In genomic region chr13:45541806-45542205, GRCh38 we compare ENCODE assay signal across 20 cellular contexts.
DNase-seq lines count a peak whose midpoint lies in the region; ATAC-seq and TF ChIP-seq lines count a peak whose summit lies in the region.
"Had no signal": no experiment of that assay in that cellular context is flagged by ENCODE, and none has a peak within 500 bp of the region (broad histone marks: within the 10 kb centered on the region; RNA-seq: fewer than 3 reads in every experiment).

No MANE protein-coding gene starts in this region.

- no peak overlapping the region for H3K9ac ChIP-seq in neuronal stem cell (ENCODE audit: low read depth, low read length, poor library complexity)
- H3K9ac ChIP-seq: BLaER1 treated with 17β-estradiol and CSF1 and Interleukin-3, amounts not matched to agents 10 nM and 100 nM had no signal

- DNase-seq in DMS 273 (lab: John Stamatoyannopoulos, UW; ENCODE audit: unreplicated experiment) (peak; percentile 52), DMS 273 treated with DMSO at 0.1 percent for 48 hours (lab: John Stamatoyannopoulos, UW) (no peak), cardiac septum (ENCODE audit: low spot score) (peak; percentile 70), heart right ventricle (no peak), neuronal stem cell (ENCODE audit: low spot score) (no peak), C1 segment of cervical spinal cord (lab: John Stamatoyannopoulos, UW) (no peak)
- DNase-seq: AML-193; Calu3; CD4-positive, alpha-beta memory T cell; COR-L47; DMS79; EL; GDM1; GOT3; H9 had no signal

- no peak overlapping the region for H3K4ac ChIP-seq in neuronal stem cell (ENCODE audit: low read length)

- H3K4me1 ChIP-seq in heart right ventricle, result no peaks in the 10 kb centered on the region
- H3K4me1 ChIP-seq in neuronal stem cell (ENCODE audit: control insufficient read depth in 2 of 2, insufficient read depth in 1 of 2, low read depth in 1 of 2, low read length in 2 of 2), result peaks cover 0 to 5% of the 10 kb centered on the region in 2 donors

- H2BK15ac ChIP-seq in neuronal stem cell (ENCODE audit: low read length), result no peak overlapping the region

- TF ChIP-seq CTCF in heart right ventricle (IDR thresholded peaks at IDR 0.05), result no peak

- no peak overlapping the region for H2AFZ ChIP-seq in neuronal stem cell (ENCODE audit: low read length)

- H3K4me2 ChIP-seq in neuronal stem cell (ENCODE audit: insufficient read depth, low read length, poor library complexity, severe bottlenecking), result no peak overlapping the region

- no peak overlapping the region for H3K14ac ChIP-seq in neuronal stem cell (ENCODE audit: low read length)

- H3K27me3 ChIP-seq in heart right ventricle (no peaks in the 10 kb centered on the region), neuronal stem cell (ENCODE audit: control insufficient read depth in 3 of 3, insufficient read depth in 3 of 3, low read depth in 1 of 3, low read length in 3 of 3) (peaks cover 0 to 6% (median 0%) of the 10 kb centered on the region in 3 experiments)
- H3K27me3 ChIP-seq: BE2C; BLaER1 treated with 17β-estradiol and CSF1 and Interleukin-3, amounts not matched to agents 10 nM and 100 nM had no signal

- H3K9me3 ChIP-seq in heart right ventricle (no peaks in the 10 kb centered on the region), neuronal stem cell (replicated peaks in 1 of 2; ENCODE audit: control insufficient read depth in 2 of 2, insufficient read depth in 1 of 2, low read depth in 1 of 2, low read length in 2 of 2) (no peaks in the 10 kb centered on the region)
- H3K9me3 ChIP-seq: BE2C; BLaER1 treated with 17β-estradiol and CSF1 and Interleukin-3, amounts not matched to agents 10 nM and 100 nM had no signal

- H2BK5ac ChIP-seq in neuronal stem cell (ENCODE audit: low read length), result no peak overlapping the region

- no peak overlapping the region for H2BK120ac ChIP-seq in neuronal stem cell (ENCODE audit: low read depth, low read length)

- peak overlapping the region; percentile 21 for H3K23ac ChIP-seq in neuronal stem cell (ENCODE audit: low read depth, low read length, poor library complexity)

- no peak for ATAC-seq in heart right ventricle
- ATAC-seq: GM12878, HCT116 had no signal

- no peak overlapping the region for H2BK12ac ChIP-seq in neuronal stem cell (ENCODE audit: low read length)

- H3K18ac ChIP-seq in neuronal stem cell (ENCODE audit: low read length), result peak overlapping the region; percentile 75

- 91 to 93% methylated on average over 11 of the region's 11 CpGs for WGBS in heart right ventricle, 2 donors
- no CpG with 5 or more reads among the region's 11 CpGs for WGBS in neuronal stem cell (ENCODE audit: extremely low coverage in 2 of 2, insufficient read length in 2 of 2, insufficient replicate concordance in 1 of 2), 2 donors

- H4K91ac ChIP-seq in neuronal stem cell (ENCODE audit: low read depth, low read length, poor library complexity), result no peak overlapping the region

- intact Hi-C loops in cardiac septum (cut with DNase I), result no loop called here
- intact Hi-C loops in heart right ventricle (cut with DNase I), result no loop called here

- H2AK5ac ChIP-seq in neuronal stem cell (ENCODE audit: low read depth, low read length), result peak overlapping the region; percentile 70

- no peak overlapping the region for H4K8ac ChIP-seq in neuronal stem cell (ENCODE audit: low read depth, low read length)

- H3K79me1 ChIP-seq in neuronal stem cell (ENCODE audit: low read depth, low read length), result no peaks in the 10 kb centered on the region

- H3K4me3 ChIP-seq in heart right ventricle (no peak overlapping the region), neuronal stem cell (ENCODE audit: low read length in 2 of 2) (no peak overlapping the region)
- H3K4me3 ChIP-seq: BLaER1 treated with 17β-estradiol and CSF1 and Interleukin-3, amounts not matched to agents 10 nM and 100 nM; GM12878 had no signal

- H3K36me3 ChIP-seq in heart right ventricle, result peaks cover 0 to 9% (median 0%) of the 10 kb centered on the region in 9 donors
- H3K36me3 ChIP-seq in neuronal stem cell (replicated peaks in 1 of 2; ENCODE audit: control insufficient read depth in 2 of 2, insufficient read depth in 2 of 2, low read length in 2 of 2), result no peaks in the 10 kb centered on the region
- H3K36me3 ChIP-seq: BE2C had no signal

- H3K27ac ChIP-seq in heart right ventricle, result no peak overlapping the region
- no peak overlapping the region for H3K27ac ChIP-seq in neuronal stem cell (replicated peaks; ENCODE audit: low read length)
- H3K27ac ChIP-seq: 22Rv1; BLaER1 treated with 17β-estradiol and CSF1 and Interleukin-3, amounts not matched to agents 10 nM and 100 nM had no signal

Comparison
In these comparisons a context has a peak if more than half of its experiments do, and no peak if none do; other contexts are left out.
1. DNase-seq: peak in DMS 273 (single experiment) and cardiac septum (single experiment); none in DMS 273 treated with DMSO at 0.1 percent for 48 hours (single experiment), heart right ventricle (0 of 2), neuronal stem cell (single experiment) and C1 segment of cervical spinal cord (0 of 14).